In genomic region chr12:70448371-70448770, GRCh38 we compare ENCODE assay signal across 18 cellular contexts.
"Had no signal": no experiment of that assay in that cellular context is flagged by ENCODE, and none has a peak within 500 bp of the region (broad histone marks: within the 10 kb centered on the region; RNA-seq: fewer than 3 reads in every experiment).

No MANE protein-coding gene starts in this region.

- H3K4me3 Mint-ChIP-seq: activated CD4-positive, alpha-beta memory T cell treated with anti-CD3 and anti-CD28 coated beads, Interleukin-2, amount 10 ng/mL, durations not matched to agents 7 days and 5 days; activated naive CD4-positive, alpha-beta T cell treated with anti-CD3 and anti-CD28 coated beads, Interleukin-2, amount 10 ng/mL, durations not matched to agents 7 days and 5 days; activated T-cell treated with anti-CD3 and anti-CD28 coated beads, Interleukin-2, amount 50 U/mL, for 24 hours; memory B cell; naive thymus-derived CD8-positive, alpha-beta T cell had no signal

- H3K4me1 ChIP-seq: ascending aorta, left lung, right atrium auricular region, tibial nerve had no signal

- DNase-seq: activated CD4-positive, alpha-beta memory T cell treated with anti-CD3 and anti-CD28 coated beads, Interleukin-2, amount 10 ng/mL, durations not matched to agents 7 days and 5 days; activated CD4-positive, alpha-beta T cell treated with anti-CD3 and anti-CD28 coated beads for 4 hours; activated naive CD4-positive, alpha-beta T cell treated with anti-CD3 and anti-CD28 coated beads, Interleukin-2, amount 10 ng/mL, durations not matched to agents 7 days and 5 days; activated T-cell treated with anti-CD3 and anti-CD28 coated beads, Interleukin-2, amount 50 U/mL, for 24 hours; dorsolateral prefrontal cortex; erythroblast; left lung; mucosa of descending colon; naive thymus-derived CD8-positive, alpha-beta T cell; stimulated activated CD4-positive, alpha-beta T cell treated with anti-CD3 and anti-CD28 coated beads, Interleukin-15, amount 100 ng/mL, for 24 hours; stimulated activated CD4-positive, alpha-beta T cell treated with anti-CD3 and anti-CD28 coated beads, Interleukin-4, amount 100 ng/mL, for 1 hour; stimulated activated naive CD4-positive, alpha-beta T cell; WERI-Rb-1 had no signal

- ATAC-seq: left lung; mucosa of descending colon; naive thymus-derived CD8-positive, alpha-beta T cell had no signal

- H3K36me3 ChIP-seq: ascending aorta, left lung, right atrium auricular region, WERI-Rb-1 had no signal

- H3K27me3 ChIP-seq: ascending aorta, dorsolateral prefrontal cortex, left lung, right atrium auricular region, tibial nerve had no signal

- H3K4me3 ChIP-seq: ascending aorta, dorsolateral prefrontal cortex, left lung, mucosa of descending colon, right atrium auricular region, skin epidermis, tibial nerve had no signal

- H3K27ac Mint-ChIP-seq: activated CD4-positive, alpha-beta memory T cell treated with anti-CD3 and anti-CD28 coated beads, Interleukin-2, amount 10 ng/mL, durations not matched to agents 7 days and 5 days; activated naive CD4-positive, alpha-beta T cell treated with anti-CD3 and anti-CD28 coated beads, Interleukin-2, amount 10 ng/mL, durations not matched to agents 7 days and 5 days; activated T-cell treated with anti-CD3 and anti-CD28 coated beads, Interleukin-2, amount 50 U/mL, for 24 hours; memory B cell had no signal

- H3K4me1 Mint-ChIP-seq: activated CD4-positive, alpha-beta memory T cell treated with anti-CD3 and anti-CD28 coated beads, Interleukin-2, amount 10 ng/mL, durations not matched to agents 7 days and 5 days; activated naive CD4-positive, alpha-beta T cell treated with anti-CD3 and anti-CD28 coated beads, Interleukin-2, amount 10 ng/mL, durations not matched to agents 7 days and 5 days; memory B cell; naive thymus-derived CD8-positive, alpha-beta T cell had no signal

- H3K36me3 Mint-ChIP-seq: activated naive CD4-positive, alpha-beta T cell treated with anti-CD3 and anti-CD28 coated beads, Interleukin-2, amount 10 ng/mL, durations not matched to agents 7 days and 5 days had no signal

- H3K27ac ChIP-seq: ascending aorta, dorsolateral prefrontal cortex, left lung, right atrium auricular region, skin epidermis, tibial nerve, WERI-Rb-1 had no signal
